In genomic region chr17:5437721-5438317, GRCh38 we compare ENCODE assay signal across 8 cellular contexts. TPM values are rescaled to one million over a fixed set of nuclear protein-coding genes. Genes with fewer than 3 reads are reported as not detected.
A peak's percentile ranks its signal among the peaks of the same experiment; 100 is the strongest.
DNase-seq lines count a peak whose midpoint lies in the region; ATAC-seq, FAIRE-seq and TF ChIP-seq lines count a peak whose summit lies in the region.

No MANE protein-coding gene starts in this region.

- peaks cover 19% of the 10 kb centered on the region in 2 donors for H3K4me1 ChIP-seq in gastrocnemius medialis

- TF ChIP-seq POLR2A in gastrocnemius medialis (IDR thresholded peaks at IDR 0.05), result no peak

- no peak for FAIRE-seq in frontal cortex (lab: Jason Lieb, UNC)

- H3K9me3 Mint-ChIP-seq in T-cell, result no peaks in the 10 kb centered on the region

- in situ Hi-C loops in gastrocnemius medialis (cut with MboI; ENCODE audit: low sequenced_read_pairs in 4 of 4), result loop anchor here in 1 of 4 donors (25.0 kb wide), 1 partner anchor 201 kb away; the partner anchor contains the start of gene SCIMP

- peak overlapping the region; percentile 77 to 86 (median 83) for H3K27ac ChIP-seq in gastrocnemius medialis

- peak overlapping the region; percentile 73 to 84 (median 79) for H3K4me3 Mint-ChIP-seq in T-cell

- no peak for DNase-seq in T-cell
- DNase-seq in fibroblast of peridontal ligament (ENCODE audit: extremely low read depth), result peak; percentile 41
- DNase-seq in gastrocnemius medialis, result no peak
- no peak for DNase-seq in GM10266 (ENCODE audit: extremely low spot score)
- no peak for DNase-seq in frontal cortex (ENCODE audit: low spot score in 2 of 2)
- no peak for DNase-seq in MV-4-11 (lab: John Stamatoyannopoulos, UW)

- peaks cover 33 to 41% (median 40%) of the 10 kb centered on the region in 3 donors for H3K4me1 Mint-ChIP-seq in T-cell

- POLR2A ChIA-PET in T-cell (lab: Charles Lee), result interaction anchor here in 1 of 2 donors (0.6 kb wide), 1 partner anchor 34 kb away, joined by 3 read pairs; no protein-coding TSS in a partner anchor

- no peak for TF ChIP-seq CTCF in GM12875 (IDR thresholded peaks at IDR 0.05; ENCODE audit: borderline replicate concordance, insufficient read depth, low read depth, low read length)
- no peak for TF ChIP-seq CTCF in gastrocnemius medialis (IDR thresholded peaks at IDR 0.05 in 4 of 5, conservative IDR thresholded peaks at IDR 0.05 in 1 of 5)
- no peak for TF ChIP-seq CTCF in GM10266 (IDR thresholded peaks at IDR 0.05; ENCODE audit: control insufficient read depth, insufficient read depth, low read depth, missing control alignments)

- H3K9me3 ChIP-seq in gastrocnemius medialis, result no peaks in the 10 kb centered on the region

- CTCF ChIA-PET in T-cell (lab: Charles Lee), result interaction anchor here in 1 of 2 donors (1.9 kb wide), 1 partner anchor 14 kb away, joined by 5 read pairs; no protein-coding TSS in a partner anchor

- peak overlapping the region; percentile 77 to 86 for H3K27ac Mint-ChIP-seq in T-cell

- peaks cover 32% of the 10 kb centered on the region for H3K36me3 Mint-ChIP-seq in T-cell

- H3K27me3 ChIP-seq in gastrocnemius medialis, result no peaks in the 10 kb centered on the region

- H3K36me3 ChIP-seq in gastrocnemius medialis, result peaks cover 0 to 46% of the 10 kb centered on the region in 2 donors

- intact Hi-C loops in gastrocnemius medialis (cut with DNase I; ENCODE audit: low total_unique reads), result loop anchor here (2.0 kb wide), 1 partner anchor 245 kb away; no protein-coding TSS in a partner anchor

- no peaks in the 10 kb centered on the region for H3K27me3 Mint-ChIP-seq in T-cell

- H3K4me3 ChIP-seq in GM12875 (ENCODE audit: low read depth, low read length) (peak overlapping the region; percentile 71), gastrocnemius medialis (peak overlapping the region; percentile 69 to 88 (median 78))

- ATAC-seq in T-cell (replicated peaks in 1 of 4) (no peak), gastrocnemius medialis (no peak)
- ATAC-seq in activated CD4-positive, CD25-positive, alpha-beta regulatory T cell treated with anti-CD3 and anti-CD28 coated beads, Interleukin-2, amount 50 U/mL, for 24 hours, result no peak

RNA-seq across cellular contexts. Expression of gene C1QBP, which starts 1.1 kb away (rescaled TPM):
- total RNA-seq in T-cell, result 100 to 1,000 TPM in 2 of 5 donors, 10 to 100 TPM in 3; 60.1 to 102 (median 93.5) TPM
- 100 to 1,000 TPM; 102 to 200 (median 134) TPM for total RNA-seq in gastrocnemius medialis
- 172 TPM for total RNA-seq in frontal cortex

RNA-seq across cellular contexts. Expression of gene RPAIN, which starts 17.8 kb away (rescaled TPM):
- total RNA-seq in T-cell, result 10 to 100 TPM; 61.5 to 81.0 (median 67.7) TPM
- 10 to 100 TPM; 45.3 to 66.7 (median 53.7) TPM for total RNA-seq in gastrocnemius medialis
- total RNA-seq in frontal cortex, result 74.6 TPM

RNA-seq across cellular contexts. Expression of gene NUP88, which starts 18.4 kb away (rescaled TPM):
- 100 to 1,000 TPM in 2 of 5 donors, 10 to 100 TPM in 3; 88.2 to 124 (median 99.7) TPM for total RNA-seq in T-cell
- total RNA-seq in gastrocnemius medialis, result 100 to 1,000 TPM; 140 to 197 (median 166) TPM
- 90.9 TPM for total RNA-seq in frontal cortex

RNA-seq across cellular contexts. Expression of gene DHX33, which starts 31.0 kb away (rescaled TPM):
- total RNA-seq in T-cell (10 to 100 TPM in 3 of 5 donors, 1 to 10 TPM in 2; 7.5 to 13.6 (median 12.0) TPM), gastrocnemius medialis (10 to 100 TPM in 2 of 4 donors, 1 to 10 TPM in 2; 5.9 to 10.9 (median 9.2) TPM), frontal cortex (12.6 TPM)

RNA-seq across cellular contexts. Expression of gene DERL2, which starts 48.2 kb away (rescaled TPM):
- 10 to 100 TPM; 58.2 to 73.9 (median 64.0) TPM for total RNA-seq in T-cell
- total RNA-seq in gastrocnemius medialis, result 10 to 100 TPM; 26.5 to 33.9 (median 31.7) TPM
- 55.8 TPM for total RNA-seq in frontal cortex
